Comparison of ENCODE assay signal across 34 cellular contexts in genomic region chr1:178961868-178962267, GRCh38.
"Had no signal": no experiment of that assay in that cellular context is flagged by ENCODE, and none has a peak within 500 bp of the region (broad histone marks: within the 10 kb centered on the region; RNA-seq: fewer than 3 reads in every experiment).

No MANE protein-coding gene starts in this region.

- H3K4me3 ChIP-seq: adrenal gland, body of pancreas, breast epithelium had no signal

- H3K4me1 ChIP-seq: adrenal gland, body of pancreas, breast epithelium had no signal

- H3K9me3 ChIP-seq: adrenal gland, body of pancreas had no signal

- H3K27ac ChIP-seq: adrenal gland, body of pancreas, brain microvascular endothelial cell, breast epithelium, VCaP had no signal

- DNase-seq: activated B cell treated with CpG ODN at 0.5 μM for 24 hours; activated CD4-positive, alpha-beta memory T cell treated with anti-CD3 and anti-CD28 coated beads for 36 hours; activated CD4-positive, alpha-beta T cell treated with anti-CD3 and anti-CD28 coated beads for 4 hours; activated CD4-positive, alpha-beta T cell treated with anti-CD3 and anti-CD28 coated beads, Interleukin-2, amount 10 ng/mL, durations not matched to agents 24 days and 14 days; activated CD4-positive, alpha-beta T cell treated with anti-CD3 and anti-CD28 coated beads, Interleukin-2, amount 50 U/mL, for 1 hour; activated CD4-positive, alpha-beta T cell treated with anti-CD3 and anti-CD28 coated beads, Interleukin-2, amount 50 U/mL, for 4 hours; activated CD4-positive, CD25-positive, alpha-beta regulatory T cell treated with anti-CD3 and anti-CD28 coated beads, Interleukin-2, amount 50 U/mL, for 72 hours; activated CD8-positive, alpha-beta memory T cell treated with anti-CD3 and anti-CD28 coated beads, Interleukin-2, amount 50 U/mL, for 4 hours; activated CD8-positive, alpha-beta T cell treated with anti-CD3 and anti-CD28 coated beads for 36 hours; activated effector memory CD4-positive, alpha-beta T cell treated with anti-CD3 and anti-CD28 coated beads, Interleukin-2, amount 50 U/mL, for 16 hours; activated gamma-delta T cell treated with Interleukin-2 at 50 U/mL for 16 hours; activated naive CD4-positive, alpha-beta T cell; activated naive CD4-positive, alpha-beta T cell treated with anti-CD3 and anti-CD28 coated beads for 36 hours; activated naive CD4-positive, alpha-beta T cell treated with anti-CD3 and anti-CD28 coated beads, Interleukin-2, amount 50 U/mL, for 16 hours; activated naive CD8-positive, alpha-beta T cell treated with anti-CD3 and anti-CD28 coated beads for 36 hours; activated T-cell treated with anti-CD3 and anti-CD28 coated beads for 4 hours; activated T-cell treated with anti-CD3 and anti-CD28 coated beads, Interleukin-2, amount 50 U/mL, for 1 hour; activated T-cell treated with anti-CD3 and anti-CD28 coated beads, Interleukin-2, amount 50 U/mL, for 4 hours; activated T-cell treated with anti-CD3 and anti-CD28 coated beads, Interleukin-2, amount 50 U/mL, for 72 hours; amniotic stem cell; aorta; body of pancreas; brain microvascular endothelial cell; caudate nucleus; T-helper 1 cell; T-helper 2 cell; T-helper 9 cell had no signal

- H3K36me3 ChIP-seq: adrenal gland, brain microvascular endothelial cell, breast epithelium had no signal

- ATAC-seq: activated CD8-positive, alpha-beta T cell treated with anti-CD3 and anti-CD28 coated beads for 36 hours; activated naive CD4-positive, alpha-beta T cell treated with anti-CD3 and anti-CD28 coated beads, Interleukin-2, amount 50 U/mL, for 72 hours; activated T-cell treated with anti-CD3 and anti-CD28 coated beads, Interleukin-2, amount 50 U/mL, for 4 hours; activated T-cell treated with anti-CD3 and anti-CD28 coated beads, Interleukin-2, amount 50 U/mL, for 72 hours; activated T-helper 17 cell treated with anti-CD3 and anti-CD28 coated beads, Interleukin-2, amount 50 U/mL, for 72 hours; body of pancreas had no signal

- FAIRE-seq: astrocyte, TTC549 had no signal

- H3K27me3 ChIP-seq: adrenal gland, body of pancreas, brain microvascular endothelial cell, breast epithelium had no signal
